ENCODE assay signal across 9 cellular contexts in the genomic region with DNA sequence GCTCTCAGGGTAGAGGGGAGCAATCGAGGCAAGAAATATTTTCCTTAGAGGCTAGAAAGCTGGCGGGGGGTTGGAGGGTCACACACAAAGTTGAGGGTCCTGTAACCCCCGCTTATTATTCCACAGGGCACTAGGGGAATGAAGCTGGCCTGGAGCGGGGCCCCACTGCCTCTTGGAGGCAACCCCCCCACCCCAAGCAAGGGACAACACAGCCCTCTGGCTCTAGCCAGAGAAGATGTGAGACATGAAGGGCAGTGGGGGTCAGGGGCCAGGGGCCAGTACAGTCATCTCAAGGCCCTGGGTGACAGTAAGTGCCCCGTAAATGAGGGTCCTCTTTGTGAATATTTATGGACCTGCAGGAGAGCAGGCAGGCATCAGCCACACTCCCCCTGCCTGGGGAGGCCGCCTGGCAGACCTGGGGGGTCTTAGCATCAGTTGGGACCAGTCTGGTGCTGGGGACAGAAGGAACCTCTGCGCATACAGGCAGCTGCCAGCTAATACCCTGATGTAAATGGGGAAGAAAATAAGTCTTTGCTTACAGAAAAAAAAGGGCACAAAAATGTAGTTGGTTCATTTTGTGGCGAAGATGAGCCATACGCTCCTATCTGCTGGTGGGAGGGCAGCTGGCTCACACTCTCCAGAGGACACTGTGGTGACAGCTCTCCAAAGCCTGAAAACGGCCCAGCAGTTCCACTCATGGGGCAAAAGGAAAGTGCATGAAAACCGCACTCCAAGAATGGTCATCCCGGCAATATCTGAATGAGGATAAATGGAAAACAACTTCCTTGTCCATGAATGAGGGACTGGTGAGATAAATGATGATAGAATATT. TPM values are rescaled to one million over a fixed set of nuclear protein-coding genes. Genes with fewer than 3 reads are reported as not detected.
A peak's percentile ranks its signal among the peaks of the same experiment; 100 is the strongest.
DNase-seq lines count a peak whose midpoint lies in the region; ATAC-seq and TF ChIP-seq lines count a peak whose summit lies in the region.
"Had no signal": no experiment of that assay in that cellular context is flagged by ENCODE, and none has a peak within 500 bp of the region (broad histone marks: within the 10 kb centered on the region; RNA-seq: fewer than 3 reads in every experiment).

No MANE protein-coding gene starts in this region.

- peak; percentile 73 for ATAC-seq in activated CD8-positive, alpha-beta memory T cell treated with anti-CD3 and anti-CD28 coated beads, Interleukin-2, amount 10 ng/mL, durations not matched to agents 7 days and 5 days
- ATAC-seq in heart right ventricle, result peak in 6 of 8 donors; percentile 13 to 65 (median 60)
- peak; percentile 65 for ATAC-seq in stimulated activated memory B cell treated with anti-CD40 and anti-IgM and Interleukin-4, amounts not matched to agents 10 μg/mL and 1 μg/mL and 100 μg/mL, for 72 hours
- ATAC-seq in HG02884 (IDR thresholded peaks at IDR 0.05; ENCODE audit: unreplicated experiment), result no peak

- peak overlapping the region; percentile 76 for H3K27ac ChIP-seq in VCaP
- H3K27ac ChIP-seq in heart right ventricle, result peak overlapping the region in 9 of 10 donors; percentile 18 to 77 (median 71)
- H3K27ac ChIP-seq in SK-N-SH (ENCODE audit: low read depth in 2 of 2, low read length in 1 of 2), result no peak overlapping the region

- peak overlapping the region; percentile 63 for H3K4me3 Mint-ChIP-seq in activated CD8-positive, alpha-beta memory T cell treated with anti-CD3 and anti-CD28 coated beads, Interleukin-2, amount 10 ng/mL, durations not matched to agents 7 days and 5 days
- H3K4me3 Mint-ChIP-seq in stimulated activated memory B cell treated with anti-CD40 and anti-IgM and Interleukin-4, amounts not matched to agents 10 μg/mL and 1 μg/mL and 100 μg/mL, for 72 hours, result peak overlapping the region; percentile 41

- H3K9ac ChIP-seq in SK-N-SH, result no peak overlapping the region

- no peak for TF ChIP-seq EP300 in SK-N-SH (IDR thresholded peaks at IDR 0.05; ENCODE audit: borderline replicate concordance in 1 of 2, low read depth in 1 of 2, low read length in 1 of 2)

- 59 to 68% methylated on average over 12 of the region's 12 CpGs for WGBS in heart right ventricle, 2 donors
- WGBS in SK-N-SH (ENCODE audit: low lambda C conversion rate), result 87% methylated on average over 10 of the region's 12 CpGs

- H3K27me3 Mint-ChIP-seq in activated CD8-positive, alpha-beta memory T cell treated with anti-CD3 and anti-CD28 coated beads, Interleukin-2, amount 10 ng/mL, durations not matched to agents 7 days and 5 days, result no peaks in the 10 kb centered on the region
- H3K27me3 Mint-ChIP-seq in stimulated activated memory B cell treated with anti-CD40 and anti-IgM and Interleukin-4, amounts not matched to agents 10 μg/mL and 1 μg/mL and 100 μg/mL, for 72 hours, result no peaks in the 10 kb centered on the region

- no peaks in the 10 kb centered on the region for H3K9me3 Mint-ChIP-seq in activated CD8-positive, alpha-beta memory T cell treated with anti-CD3 and anti-CD28 coated beads, Interleukin-2, amount 10 ng/mL, durations not matched to agents 7 days and 5 days (ENCODE audit: low read depth)
- H3K9me3 Mint-ChIP-seq in stimulated activated memory B cell treated with anti-CD40 and anti-IgM and Interleukin-4, amounts not matched to agents 10 μg/mL and 1 μg/mL and 100 μg/mL, for 72 hours, result no peaks in the 10 kb centered on the region

- no peaks in the 10 kb centered on the region for H3K9me3 ChIP-seq in heart right ventricle
- no peaks in the 10 kb centered on the region for H3K9me3 ChIP-seq in SK-N-SH

- peaks cover 50% of the 10 kb centered on the region for H3K4me1 Mint-ChIP-seq in activated CD8-positive, alpha-beta memory T cell treated with anti-CD3 and anti-CD28 coated beads, Interleukin-2, amount 10 ng/mL, durations not matched to agents 7 days and 5 days
- H3K4me1 Mint-ChIP-seq in stimulated activated memory B cell treated with anti-CD40 and anti-IgM and Interleukin-4, amounts not matched to agents 10 μg/mL and 1 μg/mL and 100 μg/mL, for 72 hours, result peaks cover 28% of the 10 kb centered on the region

- H3K36me3 Mint-ChIP-seq in activated CD8-positive, alpha-beta memory T cell treated with anti-CD3 and anti-CD28 coated beads, Interleukin-2, amount 10 ng/mL, durations not matched to agents 7 days and 5 days, result peaks cover 2% of the 10 kb centered on the region
- H3K36me3 Mint-ChIP-seq in stimulated activated memory B cell treated with anti-CD40 and anti-IgM and Interleukin-4, amounts not matched to agents 10 μg/mL and 1 μg/mL and 100 μg/mL, for 72 hours, result peaks cover 9% of the 10 kb centered on the region

- no peak for TF ChIP-seq RAD21 in SK-N-SH (IDR thresholded peaks at IDR 0.05; ENCODE audit: low read length)

- no peaks in the 10 kb centered on the region for H3K79me2 ChIP-seq in SK-N-SH (ENCODE audit: insufficient read depth)

- intact Hi-C loops in heart right ventricle (cut with DNase I), result no loop called here

- POLR2A ChIA-PET in SK-N-SH (lab: Yijun Ruan, JAX), result no interaction called here

- peaks cover 0 to 13% (median 0%) of the 10 kb centered on the region in 9 donors for H3K36me3 ChIP-seq in heart right ventricle
- no peaks in the 10 kb centered on the region for H3K36me3 ChIP-seq in SK-N-SH (replicated peaks in 1 of 2; ENCODE audit: control insufficient read depth in 1 of 2, insufficient read depth in 2 of 2, low read length in 1 of 2)

- peak overlapping the region; percentile 93 for H3K27ac Mint-ChIP-seq in activated CD8-positive, alpha-beta memory T cell treated with anti-CD3 and anti-CD28 coated beads, Interleukin-2, amount 10 ng/mL, durations not matched to agents 7 days and 5 days
- peak overlapping the region; percentile 65 for H3K27ac Mint-ChIP-seq in stimulated activated memory B cell treated with anti-CD40 and anti-IgM and Interleukin-4, amounts not matched to agents 10 μg/mL and 1 μg/mL and 100 μg/mL, for 72 hours

- H3K27me3 ChIP-seq in heart right ventricle (no peaks in the 10 kb centered on the region), SK-N-SH (ENCODE audit: insufficient read depth) (no peaks in the 10 kb centered on the region)

- H3K4me1 ChIP-seq in heart right ventricle, result peaks cover 23 to 71% (median 48%) of the 10 kb centered on the region in 9 donors
- H3K4me1 ChIP-seq in SK-N-SH (ENCODE audit: control insufficient read depth in 1 of 2, insufficient read depth in 2 of 2, low read depth in 1 of 2, low read length in 1 of 2), result peaks cover 0 to 6% of the 10 kb centered on the region in 2 experiments; a peak in 1 of 4 replicates

- peak overlapping the region in 8 of 10 donors; percentile 7 to 31 (median 24) for H3K4me3 ChIP-seq in heart right ventricle
- H3K4me3 ChIP-seq in SK-N-SH (ENCODE audit: low read depth in 2 of 2, low read length in 1 of 2), result no peak overlapping the region

- H3K9me2 ChIP-seq in SK-N-SH, result no peaks in the 10 kb centered on the region

- peak; percentile 69 for DNase-seq in activated CD8-positive, alpha-beta memory T cell treated with anti-CD3 and anti-CD28 coated beads, Interleukin-2, amount 10 ng/mL, durations not matched to agents 7 days and 5 days
- DNase-seq in activated CD8-positive, alpha-beta memory T cell treated with anti-CD3 and anti-CD28 coated beads for 24 hours, result no peak
- DNase-seq in heart right ventricle (no peak), SK-N-SH (no peak), NCI-H1048 (lab: John Stamatoyannopoulos, UW) (no peak)
- DNase-seq: NCI-H1930 had no signal

- TF ChIP-seq CTCF in VCaP (conservative IDR thresholded peaks at IDR 0.05) (no peak), heart right ventricle (IDR thresholded peaks at IDR 0.05) (no peak), SK-N-SH (IDR thresholded peaks at IDR 0.05) (no peak)

- H2AFZ ChIP-seq in SK-N-SH (ENCODE audit: low read depth), result no peak overlapping the region

- CTCF ChIA-PET in activated CD8-positive, alpha-beta memory T cell treated with anti-CD3 and anti-CD28 coated beads, Interleukin-2, amount 10 ng/mL, durations not matched to agents 7 days and 5 days (lab: Charles Lee), result interaction anchor here (1.0 to 3.2 kb wide), 8 partner anchors 9 to 409 kb away, joined by 3 to 17 read pairs (median 4); no protein-coding TSS in a partner anchor
- CTCF ChIA-PET in SK-N-SH (lab: Yijun Ruan, JAX), result interaction anchor here (1.2 to 9.6 kb wide), 4 partner anchors 218 to 352 kb away, joined by 3 to 131 read pairs (median 5); no protein-coding TSS in a partner anchor

- no peaks in the 10 kb centered on the region for H4K20me1 ChIP-seq in SK-N-SH (ENCODE audit: insufficient read depth)

- no peaks in the 10 kb centered on the region for H3F3A ChIP-seq in SK-N-SH (replicated peaks; ENCODE audit: insufficient read depth)

- no peak overlapping the region for H3K4me2 ChIP-seq in SK-N-SH

TF ChIP-seq in SK-N-SH, 30 proteins besides CTCF, POLR2A, EP300 and RAD21:
- TF ChIP-seq SIN3A (IDR thresholded peaks at IDR 0.05; ENCODE audit: borderline replicate concordance, low read depth, low read length) (no peak), GATA2 (CRISPR knock-in tag; IDR thresholded peaks at IDR 0.05) (no peak)
TF ChIP-seq in SK-N-SH: peak in this region for 0.

RNA-seq across cellular contexts. Expression of a gene that starts 21.9 kb away (rescaled TPM):
- total RNA-seq in activated CD8-positive, alpha-beta memory T cell treated with anti-CD3 and anti-CD28 coated beads, Interleukin-2, amount 10 ng/mL, durations not matched to agents 7 days and 5 days, result 10 to 100 TPM; 10.2 to 11.1 TPM
- 10 to 100 TPM in 1 of 10 donors, 1 to 10 TPM in 9; 5.2 to 11.8 (median 6.7) TPM for total RNA-seq in heart right ventricle
- 1 to 10 TPM; 4.8 to 5.0 TPM for polyA plus RNA-seq in heart right ventricle
- 5.8 and 7.2 TPM in 2 replicates for polyA plus RNA-seq in SK-N-SH (2012; rRNA removed)
- 4.6 and 5.7 TPM in 2 replicates for polyA plus RNA-seq in SK-N-SH (2012; cell fraction: cytosol; rRNA removed)
- 7.8 and 8.4 TPM in 2 replicates for polyA plus RNA-seq in SK-N-SH (2012; cell fraction: nucleus; rRNA removed)

RNA-seq across cellular contexts. Expression of a gene that starts 42.7 kb away (rescaled TPM):
- total RNA-seq in activated CD8-positive, alpha-beta memory T cell treated with anti-CD3 and anti-CD28 coated beads, Interleukin-2, amount 10 ng/mL, durations not matched to agents 7 days and 5 days, result 10 to 100 TPM; 65.2 to 74.4 TPM
- 10 to 100 TPM; 41.5 to 60.3 (median 52.1) TPM for total RNA-seq in heart right ventricle
- polyA plus RNA-seq in heart right ventricle (10 to 100 TPM; 45.0 to 49.5 TPM), SK-N-SH (2012; rRNA removed) (30.2 and 55.0 TPM in 2 replicates)
- polyA plus RNA-seq in SK-N-SH (2012; cell fraction: cytosol; rRNA removed), result 37.4 and 52.4 TPM in 2 replicates
- polyA plus RNA-seq in SK-N-SH (2012; cell fraction: nucleus; rRNA removed), result 53.4 and 58.8 TPM in 2 replicates

Comparison
In these comparisons a context has a peak if more than half of its experiments do, and no peak if none do; other contexts are left out.
1. H3K27ac ChIP-seq: peak in VCaP (single experiment) and heart right ventricle (9 of 10); none in SK-N-SH (0 of 2).
2. H3K4me3 ChIP-seq: peak in heart right ventricle (8 of 10); none in SK-N-SH (0 of 2).